Comparison of ENCODE assay signal across 22 cellular contexts in genomic region chr6:25469797-25470388, GRCh38.
A peak's percentile ranks its signal among the peaks of the same experiment; 100 is the strongest.
DNase-seq lines count a peak whose midpoint lies in the region; ATAC-seq, FAIRE-seq and TF ChIP-seq lines count a peak whose summit lies in the region.
"Had no signal": no experiment of that assay in that cellular context is flagged by ENCODE, and none has a peak within 500 bp of the region (broad histone marks: within the 10 kb centered on the region; RNA-seq: fewer than 3 reads in every experiment).

No MANE protein-coding gene starts in this region.

- H3K27ac Mint-ChIP-seq in neural crest cell (ENCODE audit: unreplicated experiment) (no peak overlapping the region), Caco-2 (ENCODE audit: unreplicated experiment) (no peak overlapping the region)
- H3K27ac Mint-ChIP-seq: effector memory CD8-positive, alpha-beta T cell; naive thymus-derived CD4-positive, alpha-beta T cell had no signal

- peak; percentile 20 for TF ChIP-seq CTCF in AG10803 (conservative IDR thresholded peaks at IDR 0.05; ENCODE audit: low read length)
- peak; percentile 28 for TF ChIP-seq CTCF in Loucy (conservative IDR thresholded peaks at IDR 0.05; ENCODE audit: low read length)
- peak; percentile 55 for TF ChIP-seq CTCF in neural crest cell (conservative IDR thresholded peaks at IDR 0.05)
- TF ChIP-seq CTCF in Caco-2 (IDR thresholded peaks at IDR 0.05; ENCODE audit: insufficient read depth in 1 of 2, low read depth in 1 of 2, low read length in 1 of 2, severe bottlenecking in 1 of 2, unreplicated experiment in 1 of 2) = peak in 1 of 2 experiments; percentile 16

- no peaks in the 10 kb centered on the region for H4K20me1 ChIP-seq in Loucy (ENCODE audit: insufficient read depth, low read length, poor library complexity, severe bottlenecking)

- H3K9ac ChIP-seq in Loucy (ENCODE audit: low read depth, low read length, poor library complexity, severe bottlenecking) = no peak overlapping the region

- H3K36me3 Mint-ChIP-seq in neural crest cell (ENCODE audit: low read depth) (peaks cover 3% of the 10 kb centered on the region), Caco-2 (ENCODE audit: insufficient read depth, unreplicated experiment) (peaks cover 15% of the 10 kb centered on the region)

- intact Hi-C loops in Caco-2 (cut with micrococcal nuclease; ENCODE audit: unreplicated experiment) = no loop called here

- no peak for DNase-seq in AG10803 (ENCODE audit: low read depth)
- DNase-seq in neural crest cell (ENCODE audit: low read depth, low spot score) = no peak
- no peak for DNase-seq in Caco-2
- DNase-seq in SHP77 (lab: John Stamatoyannopoulos, UW) = no peak
- no peak for DNase-seq in hepatic stellate cell (ENCODE audit: low spot score)
- DNase-seq: activated CD4-positive, alpha-beta T cell treated with anti-CD3 and anti-CD28 coated beads, Interleukin-2, amount 50 U/mL, for 4 hours; activated naive CD4-positive, alpha-beta T cell treated with Interleukin-2 at 50 U/mL for 16 hours; activated T-cell treated with anti-CD3 and anti-CD28 coated beads for 4 hours; Calu3; effector memory CD8-positive, alpha-beta T cell; kidney glomerular epithelial cell; mesenchymal stem cell; naive thymus-derived CD4-positive, alpha-beta T cell; NCI-H1092; NCI-H524; psoas muscle; stimulated activated CD4-positive, alpha-beta T cell treated with anti-CD3 and anti-CD28 coated beads, Interleukin-4, amount 100 ng/mL, for 4 hours; WERI-Rb-1 had no signal

- H3K9me3 ChIP-seq in Loucy (ENCODE audit: insufficient read depth, low read depth, low read length) = no peaks in the 10 kb centered on the region
- H3K9me3 ChIP-seq in Caco-2 = no peaks in the 10 kb centered on the region
- H3K9me3 ChIP-seq: psoas muscle had no signal

- H3K27me3 ChIP-seq in Loucy (ENCODE audit: insufficient read depth, low read length, poor library complexity, severe bottlenecking) (no peaks in the 10 kb centered on the region), Caco-2 (replicated peaks; ENCODE audit: control insufficient read depth, insufficient read depth, low read length) (no peaks in the 10 kb centered on the region)

- no peaks in the 10 kb centered on the region for H3F3A ChIP-seq in Loucy (ENCODE audit: low read depth)

- no peak overlapping the region for H2AFZ ChIP-seq in Loucy (ENCODE audit: low read length)

- peak; percentile 65 for FAIRE-seq in endometrium (lab: Jason Lieb, UNC)
- FAIRE-seq: frontal cortex had no signal

- H3K4me1 ChIP-seq in Loucy (ENCODE audit: insufficient read depth, low read length, poor library complexity, severe bottlenecking) (peaks cover 4% of the 10 kb centered on the region), Caco-2 (no peaks in the 10 kb centered on the region)
- H3K4me1 ChIP-seq: psoas muscle had no signal

- H3K27me3 Mint-ChIP-seq in neural crest cell (ENCODE audit: low read depth) = no peaks in the 10 kb centered on the region
- no peaks in the 10 kb centered on the region for H3K27me3 Mint-ChIP-seq in Caco-2 (ENCODE audit: insufficient read depth, unreplicated experiment)

- H3K36me3 ChIP-seq in Loucy (ENCODE audit: insufficient read depth, low read length) (no peaks in the 10 kb centered on the region), Caco-2 (ENCODE audit: control insufficient read depth, insufficient read depth, low read length) (no peaks in the 10 kb centered on the region)
- H3K36me3 ChIP-seq: WERI-Rb-1 had no signal

- no peak overlapping the region for H3K4me2 ChIP-seq in Loucy (ENCODE audit: low read depth, low read length, poor library complexity, severe bottlenecking)

- ATAC-seq in HG03460 (IDR thresholded peaks at IDR 0.05; ENCODE audit: unreplicated experiment) = no peak
- ATAC-seq: effector memory CD8-positive, alpha-beta T cell; naive thymus-derived CD4-positive, alpha-beta T cell; psoas muscle had no signal

- no TSS peak for BruUV-seq in Caco-2 (replicated peaks; lab: Mats Ljungman, UMichigan)

- H3K9me3 Mint-ChIP-seq in neural crest cell (no peaks in the 10 kb centered on the region), Caco-2 (ENCODE audit: unreplicated experiment) (no peaks in the 10 kb centered on the region)
- H3K9me3 Mint-ChIP-seq: effector memory CD8-positive, alpha-beta T cell; naive thymus-derived CD4-positive, alpha-beta T cell had no signal

- no peak overlapping the region for H3K4me3 Mint-ChIP-seq in neural crest cell
- H3K4me3 Mint-ChIP-seq in Caco-2 (ENCODE audit: unreplicated experiment) = no peak overlapping the region
- H3K4me3 Mint-ChIP-seq: effector memory CD8-positive, alpha-beta T cell; naive thymus-derived CD4-positive, alpha-beta T cell had no signal

- H3K4me3 ChIP-seq in AG10803 (ENCODE audit: low read length) = no peak overlapping the region
- no peak overlapping the region for H3K4me3 ChIP-seq in Loucy (ENCODE audit: low read length, poor library complexity, severe bottlenecking)
- H3K4me3 ChIP-seq in Caco-2 (ENCODE audit: low read depth, low read length) = no peak overlapping the region
- H3K4me3 ChIP-seq: psoas muscle had no signal

- no peaks in the 10 kb centered on the region for H3K79me2 ChIP-seq in Loucy (ENCODE audit: insufficient read depth, low read length)

- POLR2A ChIA-PET in Caco-2 (lab: Charles Lee) = no interaction called here

- no peaks in the 10 kb centered on the region for H3K4me1 Mint-ChIP-seq in neural crest cell
- H3K4me1 Mint-ChIP-seq in Caco-2 (ENCODE audit: low read depth, unreplicated experiment) = no peaks in the 10 kb centered on the region

- CTCF ChIA-PET in Caco-2 (lab: Charles Lee) = no interaction called here

- no peaks in the 10 kb centered on the region for H3K9me2 ChIP-seq in Loucy (replicated peaks; ENCODE audit: low read depth, low read length)
